2 cellular contexts compared by ENCODE assay signal in the genomic region with DNA sequence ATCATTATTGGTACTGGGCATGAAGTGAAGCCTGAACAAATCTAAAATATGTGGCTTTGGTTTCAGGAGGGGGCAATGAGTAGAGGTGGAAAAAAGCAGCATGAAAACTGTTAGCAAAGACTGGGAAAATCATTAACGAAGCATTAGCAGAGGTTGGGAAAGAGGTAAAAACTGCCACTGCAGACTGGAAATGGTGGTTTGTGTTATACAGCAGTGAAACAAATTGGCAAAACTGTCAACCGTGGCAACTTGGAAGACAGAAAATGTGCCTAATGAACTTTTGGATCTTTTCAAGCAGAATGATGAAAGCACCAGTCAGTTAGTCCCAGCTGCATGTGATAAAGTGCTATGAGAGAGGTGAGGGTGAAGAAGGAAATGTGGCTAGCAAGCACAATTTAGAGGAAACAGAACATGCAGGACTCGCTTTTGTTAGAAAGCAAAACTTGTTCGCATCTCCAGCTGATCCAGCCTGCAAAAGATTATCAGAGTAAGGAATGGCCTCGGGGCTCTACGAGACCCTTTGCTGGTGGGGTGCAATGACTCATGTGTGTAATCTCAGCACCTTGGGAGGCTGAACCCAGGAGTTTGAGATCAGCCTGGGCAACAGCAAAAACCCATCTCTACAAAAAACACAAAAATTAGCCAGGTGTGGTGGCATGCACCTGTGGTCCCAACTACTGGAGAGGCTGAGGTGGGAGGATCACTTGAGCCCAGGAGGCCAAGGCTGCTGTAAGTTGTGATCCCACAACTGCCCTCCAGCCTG.
TF ChIP-seq lines count a peak whose summit lies in the region.

No MANE protein-coding gene starts in this region.

TF ChIP-seq in WTC11, 78 proteins besides CTCF, POLR2A, EP300 and RAD21:
- TF ChIP-seq, protein P1, sequence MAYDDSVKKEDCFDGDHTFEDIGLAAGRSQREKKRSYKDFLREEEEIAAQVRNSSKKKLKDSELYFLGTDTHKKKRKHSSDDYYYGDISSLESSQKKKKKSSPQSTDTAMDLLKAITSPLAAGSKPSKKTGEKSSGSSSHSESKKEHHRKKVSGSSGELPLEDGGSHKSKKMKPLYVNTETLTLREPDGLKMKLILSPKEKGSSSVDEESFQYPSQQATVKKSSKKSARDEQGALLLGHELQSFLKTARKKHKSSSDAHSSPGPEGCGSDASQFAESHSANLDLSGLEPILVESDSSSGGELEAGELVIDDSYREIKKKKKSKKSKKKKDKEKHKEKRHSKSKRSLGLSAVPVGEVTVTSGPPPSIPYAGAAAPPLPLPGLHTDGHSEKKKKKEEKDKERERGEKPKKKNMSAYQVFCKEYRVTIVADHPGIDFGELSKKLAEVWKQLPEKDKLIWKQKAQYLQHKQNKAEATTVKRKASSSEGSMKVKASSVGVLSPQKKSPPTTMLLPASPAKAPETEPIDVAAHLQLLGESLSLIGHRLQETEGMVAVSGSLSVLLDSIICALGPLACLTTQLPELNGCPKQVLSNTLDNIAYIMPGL (CRISPR knock-in tag; IDR thresholded peaks at IDR 0.05) = no peak
- TF ChIP-seq CREM (CRISPR knock-in tag; IDR thresholded peaks at IDR 0.05) (no peak), TEAD1 (CRISPR knock-in tag; IDR thresholded peaks at IDR 0.05) (no peak), ZNF671 (CRISPR knock-in tag; IDR thresholded peaks at IDR 0.05) (no peak), EMX1 (CRISPR knock-in tag; IDR thresholded peaks at IDR 0.05) (no peak), CBFB (CRISPR knock-in tag; IDR thresholded peaks at IDR 0.05; ENCODE audit: low read depth) (no peak), JUN (CRISPR knock-in tag; IDR thresholded peaks at IDR 0.05) (no peak), ZNF396 (CRISPR knock-in tag; IDR thresholded peaks at IDR 0.05; ENCODE audit: borderline replicate concordance) (no peak), GTF2I (CRISPR knock-in tag; conservative IDR thresholded peaks at IDR 0.05) (no peak), ZNF219 (CRISPR knock-in tag; IDR thresholded peaks at IDR 0.05; ENCODE audit: borderline replicate concordance) (no peak), IRF2 (CRISPR knock-in tag; IDR thresholded peaks at IDR 0.05; ENCODE audit: borderline replicate concordance, low read depth) (no peak), FOXK1 (CRISPR knock-in tag; IDR thresholded peaks at IDR 0.05) (no peak), GABPB1 (CRISPR knock-in tag; IDR thresholded peaks at IDR 0.05) (no peak)
- TF ChIP-seq, protein P2, sequence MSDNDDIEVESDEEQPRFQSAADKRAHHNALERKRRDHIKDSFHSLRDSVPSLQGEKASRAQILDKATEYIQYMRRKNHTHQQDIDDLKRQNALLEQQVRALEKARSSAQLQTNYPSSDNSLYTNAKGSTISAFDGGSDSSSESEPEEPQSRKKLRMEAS (CRISPR knock-in tag; IDR thresholded peaks at IDR 0.05) = no peak
- TF ChIP-seq, protein P3, sequence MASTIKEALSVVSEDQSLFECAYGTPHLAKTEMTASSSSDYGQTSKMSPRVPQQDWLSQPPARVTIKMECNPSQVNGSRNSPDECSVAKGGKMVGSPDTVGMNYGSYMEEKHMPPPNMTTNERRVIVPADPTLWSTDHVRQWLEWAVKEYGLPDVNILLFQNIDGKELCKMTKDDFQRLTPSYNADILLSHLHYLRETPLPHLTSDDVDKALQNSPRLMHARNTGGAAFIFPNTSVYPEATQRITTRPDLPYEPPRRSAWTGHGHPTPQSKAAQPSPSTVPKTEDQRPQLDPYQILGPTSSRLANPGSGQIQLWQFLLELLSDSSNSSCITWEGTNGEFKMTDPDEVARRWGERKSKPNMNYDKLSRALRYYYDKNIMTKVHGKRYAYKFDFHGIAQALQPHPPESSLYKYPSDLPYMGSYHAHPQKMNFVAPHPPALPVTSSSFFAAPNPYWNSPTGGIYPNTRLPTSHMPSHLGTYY (CRISPR knock-in tag; IDR thresholded peaks at IDR 0.05) = no peak
- TF ChIP-seq, protein P4, sequence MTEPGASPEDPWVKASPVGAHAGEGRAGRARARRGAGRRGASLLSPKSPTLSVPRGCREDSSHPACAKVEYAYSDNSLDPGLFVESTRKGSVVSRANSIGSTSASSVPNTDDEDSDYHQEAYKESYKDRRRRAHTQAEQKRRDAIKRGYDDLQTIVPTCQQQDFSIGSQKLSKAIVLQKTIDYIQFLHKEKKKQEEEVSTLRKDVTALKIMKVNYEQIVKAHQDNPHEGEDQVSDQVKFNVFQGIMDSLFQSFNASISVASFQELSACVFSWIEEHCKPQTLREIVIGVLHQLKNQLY (CRISPR knock-in tag; IDR thresholded peaks at IDR 0.05) = no peak
- TF ChIP-seq, protein P5, sequence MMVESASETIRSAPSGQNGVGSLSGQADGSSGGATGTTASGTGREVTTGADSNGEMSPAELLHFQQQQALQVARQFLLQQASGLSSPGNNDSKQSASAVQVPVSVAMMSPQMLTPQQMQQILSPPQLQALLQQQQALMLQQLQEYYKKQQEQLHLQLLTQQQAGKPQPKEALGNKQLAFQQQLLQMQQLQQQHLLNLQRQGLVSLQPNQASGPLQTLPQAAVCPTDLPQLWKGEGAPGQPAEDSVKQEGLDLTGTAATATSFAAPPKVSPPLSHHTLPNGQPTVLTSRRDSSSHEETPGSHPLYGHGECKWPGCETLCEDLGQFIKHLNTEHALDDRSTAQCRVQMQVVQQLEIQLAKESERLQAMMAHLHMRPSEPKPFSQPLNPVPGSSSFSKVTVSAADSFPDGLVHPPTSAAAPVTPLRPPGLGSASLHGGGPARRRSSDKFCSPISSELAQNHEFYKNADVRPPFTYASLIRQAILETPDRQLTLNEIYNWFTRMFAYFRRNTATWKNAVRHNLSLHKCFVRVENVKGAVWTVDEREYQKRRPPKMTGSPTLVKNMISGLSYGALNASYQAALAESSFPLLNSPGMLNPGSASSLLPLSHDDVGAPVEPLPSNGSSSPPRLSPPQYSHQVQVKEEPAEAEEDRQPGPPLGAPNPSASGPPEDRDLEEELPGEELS (CRISPR knock-in tag; IDR thresholded peaks at IDR 0.05) = no peak
- TF ChIP-seq, protein P6, sequence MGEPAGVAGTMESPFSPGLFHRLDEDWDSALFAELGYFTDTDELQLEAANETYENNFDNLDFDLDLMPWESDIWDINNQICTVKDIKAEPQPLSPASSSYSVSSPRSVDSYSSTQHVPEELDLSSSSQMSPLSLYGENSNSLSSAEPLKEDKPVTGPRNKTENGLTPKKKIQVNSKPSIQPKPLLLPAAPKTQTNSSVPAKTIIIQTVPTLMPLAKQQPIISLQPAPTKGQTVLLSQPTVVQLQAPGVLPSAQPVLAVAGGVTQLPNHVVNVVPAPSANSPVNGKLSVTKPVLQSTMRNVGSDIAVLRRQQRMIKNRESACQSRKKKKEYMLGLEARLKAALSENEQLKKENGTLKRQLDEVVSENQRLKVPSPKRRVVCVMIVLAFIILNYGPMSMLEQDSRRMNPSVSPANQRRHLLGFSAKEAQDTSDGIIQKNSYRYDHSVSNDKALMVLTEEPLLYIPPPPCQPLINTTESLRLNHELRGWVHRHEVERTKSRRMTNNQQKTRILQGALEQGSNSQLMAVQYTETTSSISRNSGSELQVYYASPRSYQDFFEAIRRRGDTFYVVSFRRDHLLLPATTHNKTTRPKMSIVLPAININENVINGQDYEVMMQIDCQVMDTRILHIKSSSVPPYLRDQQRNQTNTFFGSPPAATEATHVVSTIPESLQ (CRISPR knock-in tag; IDR thresholded peaks at IDR 0.05) = no peak

TF ChIP-seq in HepG2, 621 proteins besides CTCF, POLR2A, EP300 and RAD21 (continues in another document):
- peak; percentile 43 for TF ChIP-seq JARID2 (CRISPR knock-in tag; IDR thresholded peaks at IDR 0.05; ENCODE audit: insufficient replicate concordance)
- TF ChIP-seq, protein P7, sequence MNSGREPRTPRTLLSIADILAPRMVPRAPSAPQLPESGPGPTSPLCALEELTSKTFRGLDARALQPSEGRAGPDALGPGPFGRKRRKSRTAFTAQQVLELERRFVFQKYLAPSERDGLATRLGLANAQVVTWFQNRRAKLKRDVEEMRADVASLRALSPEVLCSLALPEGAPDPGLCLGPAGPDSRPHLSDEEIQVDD (CRISPR knock-in tag; IDR thresholded peaks at IDR 0.05; ENCODE audit: borderline replicate concordance) = no peak
- 0 out of 2 replicates have a peak, but pooled peaks have one; percentile 13 for TF ChIP-seq POGZ (CRISPR knock-in tag; IDR thresholded peaks at IDR 0.05)
- TF ChIP-seq FOSL2 (CRISPR knock-in tag; IDR thresholded peaks at IDR 0.05) = 0 out of 2 replicates have a peak, but pooled peaks have one; percentile 6
- TF ChIP-seq ZNF674 (CRISPR knock-in tag; IDR thresholded peaks at IDR 0.05; ENCODE audit: low read depth) = 0 out of 2 replicates have a peak, but pooled peaks have one; percentile 32
- TF ChIP-seq, protein P8, sequence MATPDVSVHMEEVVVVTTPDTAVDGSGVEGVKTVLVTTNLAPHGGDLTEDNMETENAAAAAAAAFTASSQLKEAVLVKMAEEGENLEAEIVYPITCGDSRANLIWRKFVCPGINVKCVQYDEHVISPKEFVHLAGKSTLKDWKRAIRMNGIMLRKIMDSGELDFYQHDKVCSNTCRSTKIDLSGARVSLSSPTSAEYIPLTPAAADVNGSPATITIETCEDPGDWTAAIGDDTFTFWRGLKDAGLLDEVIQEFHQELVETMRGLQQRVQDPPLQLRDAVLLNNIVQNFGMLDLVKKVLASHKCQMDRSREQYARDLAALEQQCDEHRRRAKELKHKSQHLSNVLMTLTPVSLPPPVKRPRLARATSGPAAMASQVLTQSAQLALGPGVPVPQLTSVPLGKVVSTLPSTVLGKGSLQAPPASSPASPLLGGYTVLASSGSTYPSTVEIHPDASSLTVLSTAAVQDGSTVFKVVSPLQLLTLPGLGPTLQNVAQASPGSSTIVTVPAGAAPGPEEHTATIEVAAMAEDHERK (CRISPR knock-in tag; IDR thresholded peaks at IDR 0.05; ENCODE audit: low read depth) = no peak
- no peak for TF ChIP-seq HMG20B (CRISPR knock-in tag; conservative IDR thresholded peaks at IDR 0.05)
- TF ChIP-seq ZNF605 (CRISPR knock-in tag; IDR thresholded peaks at IDR 0.05) = no peak
- TF ChIP-seq ATF7 (IDR thresholded peaks at IDR 0.05) = no peak
- TF ChIP-seq ATF7 (CRISPR knock-in tag; IDR thresholded peaks at IDR 0.05) = 0 out of 2 replicates have a peak, but pooled peaks have one; percentile 55
- TF ChIP-seq, protein P9, sequence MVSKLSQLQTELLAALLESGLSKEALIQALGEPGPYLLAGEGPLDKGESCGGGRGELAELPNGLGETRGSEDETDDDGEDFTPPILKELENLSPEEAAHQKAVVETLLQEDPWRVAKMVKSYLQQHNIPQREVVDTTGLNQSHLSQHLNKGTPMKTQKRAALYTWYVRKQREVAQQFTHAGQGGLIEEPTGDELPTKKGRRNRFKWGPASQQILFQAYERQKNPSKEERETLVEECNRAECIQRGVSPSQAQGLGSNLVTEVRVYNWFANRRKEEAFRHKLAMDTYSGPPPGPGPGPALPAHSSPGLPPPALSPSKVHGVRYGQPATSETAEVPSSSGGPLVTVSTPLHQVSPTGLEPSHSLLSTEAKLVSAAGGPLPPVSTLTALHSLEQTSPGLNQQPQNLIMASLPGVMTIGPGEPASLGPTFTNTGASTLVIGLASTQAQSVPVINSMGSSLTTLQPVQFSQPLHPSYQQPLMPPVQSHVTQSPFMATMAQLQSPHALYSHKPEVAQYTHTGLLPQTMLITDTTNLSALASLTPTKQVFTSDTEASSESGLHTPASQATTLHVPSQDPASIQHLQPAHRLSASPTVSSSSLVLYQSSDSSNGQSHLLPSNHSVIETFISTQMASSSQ (IDR thresholded peaks at IDR 0.05; ENCODE audit: low read depth) = peak; percentile 63
- TF ChIP-seq, protein P9 (CRISPR knock-in tag; IDR thresholded peaks at IDR 0.05; ENCODE audit: borderline replicate concordance) = no peak
- 0 out of 2 replicates have a peak, but pooled peaks have one; percentile 30 for TF ChIP-seq ZNF317 (CRISPR knock-in tag; IDR thresholded peaks at IDR 0.05)
- TF ChIP-seq TBX2 (CRISPR knock-in tag; IDR thresholded peaks at IDR 0.05; ENCODE audit: borderline replicate concordance) = peak; percentile 28; the same call in 1 of the 2 replicates
- peak; percentile 41; the same call in 1 of the 2 replicates for TF ChIP-seq CEBPG (CRISPR knock-in tag; IDR thresholded peaks at IDR 0.05)
- TF ChIP-seq NFATC3 (CRISPR knock-in tag; IDR thresholded peaks at IDR 0.05) = no peak
- TF ChIP-seq, protein P10, sequence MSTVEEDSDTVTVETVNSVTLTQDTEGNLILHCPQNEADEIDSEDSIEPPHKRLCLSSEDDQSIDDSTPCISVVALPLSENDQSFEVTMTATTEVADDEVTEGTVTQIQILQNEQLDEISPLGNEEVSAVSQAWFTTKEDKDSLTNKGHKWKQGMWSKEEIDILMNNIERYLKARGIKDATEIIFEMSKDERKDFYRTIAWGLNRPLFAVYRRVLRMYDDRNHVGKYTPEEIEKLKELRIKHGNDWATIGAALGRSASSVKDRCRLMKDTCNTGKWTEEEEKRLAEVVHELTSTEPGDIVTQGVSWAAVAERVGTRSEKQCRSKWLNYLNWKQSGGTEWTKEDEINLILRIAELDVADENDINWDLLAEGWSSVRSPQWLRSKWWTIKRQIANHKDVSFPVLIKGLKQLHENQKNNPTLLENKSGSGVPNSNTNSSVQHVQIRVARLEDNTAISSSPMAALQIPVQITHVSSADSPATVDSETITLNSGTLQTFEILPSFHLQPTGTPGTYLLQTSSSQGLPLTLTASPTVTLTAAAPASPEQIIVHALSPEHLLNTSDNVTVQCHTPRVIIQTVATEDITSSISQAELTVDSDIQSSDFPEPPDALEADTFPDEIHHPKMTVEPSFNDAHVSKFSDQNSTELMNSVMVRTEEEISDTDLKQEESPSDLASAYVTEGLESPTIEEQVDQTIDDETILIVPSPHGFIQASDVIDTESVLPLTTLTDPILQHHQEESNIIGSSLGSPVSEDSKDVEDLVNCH (CRISPR knock-in tag; IDR thresholded peaks at IDR 0.05) = 0 out of 2 replicates have a peak, but pooled peaks have one; percentile 58
- TF ChIP-seq, protein P11, sequence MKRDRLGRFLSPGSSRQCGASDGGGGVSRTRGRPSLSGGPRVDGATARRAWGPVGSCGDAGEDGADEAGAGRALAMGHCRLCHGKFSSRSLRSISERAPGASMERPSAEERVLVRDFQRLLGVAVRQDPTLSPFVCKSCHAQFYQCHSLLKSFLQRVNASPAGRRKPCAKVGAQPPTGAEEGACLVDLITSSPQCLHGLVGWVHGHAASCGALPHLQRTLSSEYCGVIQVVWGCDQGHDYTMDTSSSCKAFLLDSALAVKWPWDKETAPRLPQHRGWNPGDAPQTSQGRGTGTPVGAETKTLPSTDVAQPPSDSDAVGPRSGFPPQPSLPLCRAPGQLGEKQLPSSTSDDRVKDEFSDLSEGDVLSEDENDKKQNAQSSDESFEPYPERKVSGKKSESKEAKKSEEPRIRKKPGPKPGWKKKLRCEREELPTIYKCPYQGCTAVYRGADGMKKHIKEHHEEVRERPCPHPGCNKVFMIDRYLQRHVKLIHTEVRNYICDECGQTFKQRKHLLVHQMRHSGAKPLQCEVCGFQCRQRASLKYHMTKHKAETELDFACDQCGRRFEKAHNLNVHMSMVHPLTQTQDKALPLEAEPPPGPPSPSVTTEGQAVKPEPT (CRISPR knock-in tag; IDR thresholded peaks at IDR 0.05; ENCODE audit: low read depth) = 0 out of 2 replicates have a peak, but pooled peaks have one; percentile 37
- TF ChIP-seq POLR2AphosphoS2 (IDR thresholded peaks at IDR 0.05; ENCODE audit: low read depth, low read length) = no peak
- TF ChIP-seq ZNF709 (CRISPR knock-in tag; IDR thresholded peaks at IDR 0.05) = no peak
- TF ChIP-seq ARNT (IDR thresholded peaks at IDR 0.05) = no peak
- peak; percentile 41; the same call in 1 of the 2 replicates for TF ChIP-seq ZMYM3 (CRISPR knock-in tag; IDR thresholded peaks at IDR 0.05)
- TF ChIP-seq ZSCAN29 (CRISPR knock-in tag; conservative IDR thresholded peaks at IDR 0.05) = no peak
